In the genomic region with DNA sequence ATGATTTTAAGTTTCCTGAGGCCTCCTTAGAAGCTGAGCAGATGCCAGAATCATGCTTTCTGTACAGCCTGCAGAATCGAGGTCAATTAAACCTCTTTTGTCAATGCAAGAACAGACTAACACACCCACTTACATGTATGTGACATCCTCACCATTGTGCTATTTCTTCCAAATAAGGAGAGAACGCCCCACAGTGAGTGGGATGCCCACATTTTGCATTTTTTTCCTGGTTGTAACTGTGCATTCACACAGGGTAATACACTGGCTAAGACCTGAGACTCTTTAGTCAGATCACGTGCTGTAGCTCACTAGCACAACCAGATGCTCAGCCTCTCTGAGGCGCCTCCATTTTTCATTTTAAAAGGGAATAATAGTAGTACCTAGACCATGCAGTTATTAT, we compare ENCODE assay signal across 39 cellular contexts.
"Had no signal": no experiment of that assay in that cellular context is flagged by ENCODE, and none has a peak within 500 bp of the region (broad histone marks: within the 10 kb centered on the region; RNA-seq: fewer than 3 reads in every experiment).

No MANE protein-coding gene starts in this region.

- ATAC-seq: activated naive CD4-positive, alpha-beta T cell treated with anti-CD3 and anti-CD28 coated beads, Interleukin-2, amount 50 U/mL, for 72 hours; activated naive CD8-positive, alpha-beta T cell treated with anti-CD3 and anti-CD28 coated beads, Interleukin-2, amount 50 U/mL, for 24 hours; activated T-cell treated with anti-CD3 and anti-CD28 coated beads, Interleukin-2, amount 50 U/mL, for 4 hours; activated T-cell treated with anti-CD3 and anti-CD28 coated beads, Interleukin-2, amount 50 U/mL, for 72 hours; activated T-helper 17 cell treated with anti-CD3 and anti-CD28 coated beads, Interleukin-2, amount 50 U/mL, for 72 hours; body of pancreas had no signal

- H3K36me3 ChIP-seq: adrenal gland, ascending aorta, brain microvascular endothelial cell, breast epithelium, cardiac muscle cell had no signal

- FAIRE-seq: astrocyte had no signal

- H3K4me3 ChIP-seq: adrenal gland, ascending aorta, body of pancreas, breast epithelium, cardiac muscle cell had no signal

- H3K27me3 Mint-ChIP-seq: activated naive CD4-positive, alpha-beta T cell treated with anti-CD3 and anti-CD28 coated beads, Interleukin-2, amount 10 ng/mL, durations not matched to agents 7 days and 5 days; activated naive CD4-positive, alpha-beta T cell treated with anti-CD3 and anti-CD28 coated beads, Interleukin-2, amount 50 U/mL, for 24 hours; activated naive CD8-positive, alpha-beta T cell; activated naive CD8-positive, alpha-beta T cell treated with anti-CD3 and anti-CD28 coated beads for 36 hours; activated naive CD8-positive, alpha-beta T cell treated with anti-CD3 and anti-CD28 coated beads, Interleukin-2, amount 10 ng/mL, durations not matched to agents 7 days and 5 days; activated naive CD8-positive, alpha-beta T cell treated with anti-CD3 and anti-CD28 coated beads, Interleukin-2, amount 50 U/mL, for 24 hours; activated T-cell treated with anti-CD3 and anti-CD28 coated beads, Interleukin-2, amount 50 U/mL, for 24 hours; activated T-helper 17 cell treated with anti-CD3 and anti-CD28 coated beads, Interleukin-2, amount 50 U/mL, for 72 hours; central memory CD8-positive, alpha-beta T cell had no signal

- DNase-seq: activated effector memory CD4-positive, alpha-beta T cell treated with anti-CD3 and anti-CD28 coated beads, Interleukin-2, amount 50 U/mL, for 16 hours; activated effector memory CD4-positive, alpha-beta T cell treated with Interleukin-2 at 50 U/mL for 16 hours; activated gamma-delta T cell; activated gamma-delta T cell treated with Interleukin-2 at 50 U/mL for 16 hours; activated naive CD4-positive, alpha-beta T cell; activated naive CD4-positive, alpha-beta T cell treated with anti-CD3 and anti-CD28 coated beads for 36 hours; activated naive CD4-positive, alpha-beta T cell treated with anti-CD3 and anti-CD28 coated beads, Interleukin-2, amount 10 ng/mL, durations not matched to agents 7 days and 5 days; activated naive CD4-positive, alpha-beta T cell treated with anti-CD3 and anti-CD28 coated beads, Interleukin-2, amount 50 U/mL, for 16 hours; activated naive CD4-positive, alpha-beta T cell treated with Interleukin-2 at 50 U/mL for 16 hours; activated naive CD8-positive, alpha-beta T cell treated with anti-CD3 and anti-CD28 coated beads for 36 hours; activated naive CD8-positive, alpha-beta T cell treated with anti-CD3 and anti-CD28 coated beads, Interleukin-2, amount 10 ng/mL, durations not matched to agents 7 days and 5 days; activated naive CD8-positive, alpha-beta T cell treated with anti-CD3 and anti-CD28 coated beads, Interleukin-2, amount 50 U/mL, for 24 hours; activated T-cell treated with anti-CD3 and anti-CD28 coated beads for 4 hours; activated T-cell treated with anti-CD3 and anti-CD28 coated beads, Interleukin-2, amount 50 U/mL, for 1 hour; activated T-cell treated with anti-CD3 and anti-CD28 coated beads, Interleukin-2, amount 50 U/mL, for 24 hours; activated T-cell treated with anti-CD3 and anti-CD28 coated beads, Interleukin-2, amount 50 U/mL, for 4 hours; activated T-cell treated with anti-CD3 and anti-CD28 coated beads, Interleukin-2, amount 50 U/mL, for 48 hours; activated T-cell treated with anti-CD3 and anti-CD28 coated beads, Interleukin-2, amount 50 U/mL, for 72 hours; adrenal gland; amniotic stem cell; amygdala; anterior cingulate cortex; aorta; body of pancreas; brain microvascular endothelial cell; central memory CD4-positive, alpha-beta T cell; cerebellar nuclear complex had no signal

- H3K27me3 ChIP-seq: adrenal gland, ascending aorta, body of pancreas, brain microvascular endothelial cell, breast epithelium, cardiac muscle cell had no signal

- H3K4me1 ChIP-seq: breast epithelium had no signal

- H3K4me3 Mint-ChIP-seq: activated naive CD4-positive, alpha-beta T cell treated with anti-CD3 and anti-CD28 coated beads for 36 hours; activated naive CD4-positive, alpha-beta T cell treated with anti-CD3 and anti-CD28 coated beads, Interleukin-2, amount 10 ng/mL, durations not matched to agents 7 days and 5 days; activated naive CD4-positive, alpha-beta T cell treated with anti-CD3 and anti-CD28 coated beads, Interleukin-2, amount 50 U/mL, for 24 hours; activated naive CD8-positive, alpha-beta T cell; activated naive CD8-positive, alpha-beta T cell treated with anti-CD3 and anti-CD28 coated beads for 36 hours; activated naive CD8-positive, alpha-beta T cell treated with anti-CD3 and anti-CD28 coated beads, Interleukin-2, amount 10 ng/mL, durations not matched to agents 7 days and 5 days; activated naive CD8-positive, alpha-beta T cell treated with anti-CD3 and anti-CD28 coated beads, Interleukin-2, amount 50 U/mL, for 24 hours; activated T-cell treated with anti-CD3 and anti-CD28 coated beads, Interleukin-2, amount 50 U/mL, for 24 hours; activated T-cell treated with anti-CD3 and anti-CD28 coated beads, Interleukin-2, amount 50 U/mL, for 4 hours; activated T-cell treated with anti-CD3 and anti-CD28 coated beads, Interleukin-2, amount 50 U/mL, for 72 hours; activated T-helper 1 cell treated with anti-CD3 and anti-CD28 coated beads, Interleukin-12 subunit alpha, Interleukin-12 subunit beta, Interleukin-2, Interleukin-4 antibody, amounts not matched to agents 30 ng/mL and 10 ng/mL and 1 ng/mL, durations not matched to agents 14 hours and 24 hours and 36 hours; activated T-helper 17 cell treated with anti-CD3 and anti-CD28 coated beads, Interleukin-2, amount 50 U/mL, for 72 hours; central memory CD8-positive, alpha-beta T cell had no signal

- H3K36me3 Mint-ChIP-seq: activated naive CD8-positive, alpha-beta T cell; brain had no signal

- H3K9me3 ChIP-seq: adrenal gland, ascending aorta, body of pancreas, breast epithelium had no signal

- H3K27ac Mint-ChIP-seq: activated naive CD4-positive, alpha-beta T cell treated with anti-CD3 and anti-CD28 coated beads for 36 hours; activated naive CD4-positive, alpha-beta T cell treated with anti-CD3 and anti-CD28 coated beads, Interleukin-2, amount 10 ng/mL, durations not matched to agents 7 days and 5 days; activated naive CD4-positive, alpha-beta T cell treated with anti-CD3 and anti-CD28 coated beads, Interleukin-2, amount 50 U/mL, for 24 hours; activated naive CD4-positive, alpha-beta T cell treated with anti-CD3 and anti-CD28 coated beads, Interleukin-2, amount 50 U/mL, for 72 hours; activated naive CD8-positive, alpha-beta T cell; activated naive CD8-positive, alpha-beta T cell treated with anti-CD3 and anti-CD28 coated beads for 36 hours; activated naive CD8-positive, alpha-beta T cell treated with anti-CD3 and anti-CD28 coated beads, Interleukin-2, amount 10 ng/mL, durations not matched to agents 7 days and 5 days; activated naive CD8-positive, alpha-beta T cell treated with anti-CD3 and anti-CD28 coated beads, Interleukin-2, amount 50 U/mL, for 24 hours; activated T-cell treated with anti-CD3 and anti-CD28 coated beads, Interleukin-2, amount 50 U/mL, for 24 hours; activated T-cell treated with anti-CD3 and anti-CD28 coated beads, Interleukin-2, amount 50 U/mL, for 72 hours; activated T-helper 1 cell treated with anti-CD3 and anti-CD28 coated beads, Interleukin-12 subunit alpha, Interleukin-12 subunit beta, Interleukin-2, Interleukin-4 antibody, amounts not matched to agents 30 ng/mL and 10 ng/mL and 1 ng/mL, durations not matched to agents 14 hours and 24 hours and 36 hours; activated T-helper 17 cell treated with anti-CD3 and anti-CD28 coated beads, Interleukin-2, amount 50 U/mL, for 72 hours; activated T-helper 2 cell treated with anti-CD3 and anti-CD28 coated beads, Interferon-gamma antibody, Interleukin-2, Interleukin-4, amounts not matched to agents 10 μg/mL and 5 μg/mL and 100 μg/mL, durations not matched to agents 14 hours and 24 hours and 36 hours; brain had no signal

- H3K27ac ChIP-seq: adrenal gland, ascending aorta, body of pancreas, brain microvascular endothelial cell, breast epithelium, cardiac muscle cell had no signal

- H3K9me3 Mint-ChIP-seq: activated naive CD4-positive, alpha-beta T cell treated with anti-CD3 and anti-CD28 coated beads for 36 hours; activated naive CD4-positive, alpha-beta T cell treated with anti-CD3 and anti-CD28 coated beads, Interleukin-2, amount 10 ng/mL, durations not matched to agents 7 days and 5 days; activated naive CD4-positive, alpha-beta T cell treated with anti-CD3 and anti-CD28 coated beads, Interleukin-2, amount 50 U/mL, for 24 hours; activated naive CD4-positive, alpha-beta T cell treated with anti-CD3 and anti-CD28 coated beads, Interleukin-2, amount 50 U/mL, for 72 hours; activated naive CD8-positive, alpha-beta T cell treated with anti-CD3 and anti-CD28 coated beads for 36 hours; activated naive CD8-positive, alpha-beta T cell treated with anti-CD3 and anti-CD28 coated beads, Interleukin-2, amount 10 ng/mL, durations not matched to agents 7 days and 5 days; activated naive CD8-positive, alpha-beta T cell treated with anti-CD3 and anti-CD28 coated beads, Interleukin-2, amount 50 U/mL, for 24 hours; activated T-cell treated with anti-CD3 and anti-CD28 coated beads, Interleukin-2, amount 50 U/mL, for 24 hours; activated T-cell treated with anti-CD3 and anti-CD28 coated beads, Interleukin-2, amount 50 U/mL, for 4 hours; activated T-cell treated with anti-CD3 and anti-CD28 coated beads, Interleukin-2, amount 50 U/mL, for 72 hours; activated T-helper 1 cell treated with anti-CD3 and anti-CD28 coated beads, Interleukin-12 subunit alpha, Interleukin-12 subunit beta, Interleukin-2, Interleukin-4 antibody, amounts not matched to agents 30 ng/mL and 10 ng/mL and 1 ng/mL, durations not matched to agents 14 hours and 24 hours and 36 hours; activated T-helper 17 cell treated with anti-CD3 and anti-CD28 coated beads, Interleukin-2, amount 50 U/mL, for 72 hours; activated T-helper 2 cell treated with anti-CD3 and anti-CD28 coated beads, Interferon-gamma antibody, Interleukin-2, Interleukin-4, amounts not matched to agents 10 μg/mL and 5 μg/mL and 100 μg/mL, durations not matched to agents 14 hours and 24 hours and 36 hours; central memory CD8-positive, alpha-beta T cell had no signal
